Comparison of ENCODE assay signal across 21 cellular contexts in genomic region chr9:113461285-113461684, GRCh38. TPM values are rescaled to one million over a fixed set of nuclear protein-coding genes. Genes with fewer than 3 reads are reported as not detected.
DNase-seq lines count a peak whose midpoint lies in the region; FAIRE-seq and TF ChIP-seq lines count a peak whose summit lies in the region.
"Had no signal": no experiment of that assay in that cellular context is flagged by ENCODE, and none has a peak within 500 bp of the region (broad histone marks: within the 10 kb centered on the region; RNA-seq: fewer than 3 reads in every experiment).

No MANE protein-coding gene starts in this region.

- no peak overlapping the region for H4K5ac ChIP-seq in H1 (ENCODE audit: insufficient read length, low read depth, low read length)

- in situ Hi-C loops in GM13977 (cut with MboI; ENCODE audit: low pct_unique_long_range_greater_than_20kb, low sequenced_read_pairs, unreplicated experiment) = loop anchor here (25.0 kb wide), 1 partner anchor 201 kb away; no protein-coding TSS in a partner anchor

- H4K8ac ChIP-seq in H1 (ENCODE audit: extremely low read depth, insufficient read depth, low read length) = no peak overlapping the region

- no peak overlapping the region for H3K56ac ChIP-seq in H1 (replicated peaks; ENCODE audit: insufficient read length, low read depth, low read length)

- H2AK5ac ChIP-seq in H1 (ENCODE audit: low read depth, low read length) = no peak overlapping the region

- H3K36me3 Mint-ChIP-seq in neural crest cell (ENCODE audit: low read depth) = no peaks in the 10 kb centered on the region
- H3K36me3 Mint-ChIP-seq: CD14-positive monocyte; CD4-positive, alpha-beta memory T cell had no signal

- no peaks in the 10 kb centered on the region for H3K9me3 Mint-ChIP-seq in neural crest cell
- H3K9me3 Mint-ChIP-seq: CD14-positive monocyte; CD4-positive, alpha-beta memory T cell; GM23338; HFFc6 had no signal

- peaks cover 0 to 19% of the 10 kb centered on the region in 2 donors for H3K4me1 ChIP-seq in right atrium auricular region
- peaks cover 23% of the 10 kb centered on the region for H3K4me1 ChIP-seq in left ventricle myocardium inferior
- H3K4me1 ChIP-seq in H1 (replicated peaks in 1 of 4; ENCODE audit: control insufficient read depth in 3 of 4, insufficient read depth in 4 of 4, low read length in 3 of 4) = peaks cover 1 to 10% (median 7%) of the 10 kb centered on the region in 4 experiments
- H3K4me1 ChIP-seq in sigmoid colon = peaks cover 0 to 42% (median 24%) of the 10 kb centered on the region in 4 donors
- peaks cover 0 to 12% (median 0%) of the 10 kb centered on the region in 4 donors for H3K4me1 ChIP-seq in Peyer's patch
- H3K4me1 ChIP-seq: BLaER1 had no signal

- H4K20me1 ChIP-seq in H1 (replicated peaks in 1 of 2; ENCODE audit: control insufficient read depth in 1 of 2, insufficient read depth in 2 of 2, low read length in 2 of 2) = no peaks in the 10 kb centered on the region
- H4K20me1 ChIP-seq: BLaER1 had no signal

- H2AFZ ChIP-seq in H1 (ENCODE audit: low read length) = no peak overlapping the region
- H2AFZ ChIP-seq: GM23338 had no signal

- no peak overlapping the region for H2BK15ac ChIP-seq in H1 (ENCODE audit: low read length)

- intact Hi-C loops in left ventricle myocardium inferior (cut with micrococcal nuclease) = no loop called here
- intact Hi-C loops in sigmoid colon (cut with DNase I) = loop anchor here (5.0 kb wide), 2 partner anchors 61 to 106 kb away; no protein-coding TSS in a partner anchor

- H3K4ac ChIP-seq in H1 (replicated peaks; ENCODE audit: insufficient read length, low read depth, low read length) = peak overlapping the region; percentile 65

- no peak for FAIRE-seq in H1 (lab: Jason Lieb, UNC)
- FAIRE-seq: A549, GM12892, HepG2 had no signal

- no peak for TF ChIP-seq RAD21 in H1 (IDR thresholded peaks at IDR 0.05 in 1 of 2, conservative IDR thresholded peaks at IDR 0.05 in 1 of 2; ENCODE audit: low read depth in 2 of 2, low read length in 2 of 2)

- TF ChIP-seq CTCF in right atrium auricular region (IDR thresholded peaks at IDR 0.05) = no peak
- no peak for TF ChIP-seq CTCF in left ventricle myocardium inferior (IDR thresholded peaks at IDR 0.05; ENCODE audit: borderline replicate concordance)
- TF ChIP-seq CTCF in H1 (IDR thresholded peaks at IDR 0.05; ENCODE audit: control extremely low read depth in 1 of 3, insufficient read depth in 1 of 3, low read depth in 1 of 3, low read length in 3 of 3) = no peak
- TF ChIP-seq CTCF in neural crest cell (conservative IDR thresholded peaks at IDR 0.05) = no peak
- TF ChIP-seq CTCF in sigmoid colon (IDR thresholded peaks at IDR 0.05) = no peak
- TF ChIP-seq CTCF in GM13977 (IDR thresholded peaks at IDR 0.05; ENCODE audit: extremely low read depth, insufficient read depth, missing control alignments) = no peak
- no peak for TF ChIP-seq CTCF in Peyer's patch (IDR thresholded peaks at IDR 0.05)

- H3K27me3 Mint-ChIP-seq in neural crest cell (ENCODE audit: low read depth) = peaks cover 16% of the 10 kb centered on the region
- H3K27me3 Mint-ChIP-seq: CD4-positive, alpha-beta memory T cell had no signal

- no peak overlapping the region for H3K9ac ChIP-seq in H1 (replicated peaks in 1 of 4; ENCODE audit: extremely low read depth in 1 of 4, low read depth in 3 of 4, low read length in 3 of 4)
- H3K9ac ChIP-seq: BLaER1 had no signal

- CTCF ChIA-PET in H1 (lab: Charles Lee; ENCODE audit: partially characterized antibody) = interaction anchor here (0.6 to 1.7 kb wide), 5 partner anchors 15 to 194 kb away, joined by 3 to 6 read pairs (median 3); no protein-coding TSS in a partner anchor

- no peak overlapping the region for H2BK12ac ChIP-seq in H1 (ENCODE audit: low read depth, low read length)

- no peak overlapping the region for H2BK20ac ChIP-seq in H1 (ENCODE audit: low read length)

- H3K9me3 ChIP-seq in right atrium auricular region = no peaks in the 10 kb centered on the region
- H3K9me3 ChIP-seq in left ventricle myocardium inferior (replicated peaks) = no peaks in the 10 kb centered on the region
- no peaks in the 10 kb centered on the region for H3K9me3 ChIP-seq in H1 (ENCODE audit: insufficient read depth in 2 of 2, low read depth in 1 of 2, low read length in 1 of 2)
- no peaks in the 10 kb centered on the region for H3K9me3 ChIP-seq in sigmoid colon
- no peaks in the 10 kb centered on the region for H3K9me3 ChIP-seq in Peyer's patch
- H3K9me3 ChIP-seq: A549, BLaER1 had no signal

- TF ChIP-seq POLR2A in H1 (IDR thresholded peaks at IDR 0.05; ENCODE audit: control extremely low read depth in 1 of 2, low read depth in 2 of 2, low read length in 2 of 2) = no peak
- no peak for TF ChIP-seq POLR2A in sigmoid colon (IDR thresholded peaks at IDR 0.05)
- no peak for TF ChIP-seq POLR2A in Peyer's patch (IDR thresholded peaks at IDR 0.05)

- WGBS in H1 (ENCODE audit: extremely low coverage in 1 of 2, insufficient coverage in 1 of 2, insufficient read length in 1 of 2, insufficient replicate concordance in 2 of 2, low coverage in 1 of 2, low lambda C conversion rate in 2 of 2, missing lambda C conversion rate in 1 of 2), 2 experiments = 94% methylated on average over 3 of the region's 3 CpGs; no CpG with 5 or more reads in 1 of the 2 experiments
- WGBS in sigmoid colon, 2 donors = 94 to 95% methylated on average over 3 of the region's 3 CpGs

- no peaks in the 10 kb centered on the region for H3K79me2 ChIP-seq in H1 (ENCODE audit: control insufficient read depth in 1 of 2, insufficient read depth in 2 of 2, low read length in 2 of 2)

- peaks cover 32% of the 10 kb centered on the region for H3K4me1 Mint-ChIP-seq in neural crest cell

- H2BK120ac ChIP-seq in H1 (replicated peaks; ENCODE audit: low read depth, low read length) = no peak overlapping the region

- POLR2A ChIA-PET in H1 (lab: Charles Lee; ENCODE audit: partially characterized antibody) = no interaction called here

- H3K27ac ChIP-seq in right atrium auricular region (peak overlapping the region; percentile 74 to 89), left ventricle myocardium inferior (replicated peaks) (no peak overlapping the region), H1 (ENCODE audit: low read depth, low read length) (no peak overlapping the region), sigmoid colon (no peak overlapping the region), Peyer's patch (no peak overlapping the region)
- H3K27ac ChIP-seq: 22Rv1, A549, BLaER1 had no signal

- H3K4me3 Mint-ChIP-seq in neural crest cell = peak overlapping the region; percentile 27
- H3K4me3 Mint-ChIP-seq: CD14-positive monocyte; CD4-positive, alpha-beta memory T cell; GM23338; HFFc6 had no signal

- no peaks in the 10 kb centered on the region for H3K27me3 ChIP-seq in right atrium auricular region
- H3K27me3 ChIP-seq in left ventricle myocardium inferior (ENCODE audit: low read depth) = peaks cover 12% of the 10 kb centered on the region
- H3K27me3 ChIP-seq in H1 (replicated peaks in 1 of 4; ENCODE audit: control insufficient read depth in 3 of 4, extremely low read depth in 1 of 4, insufficient read depth in 3 of 4, low read length in 3 of 4) = peaks cover 0 to 29% (median 19%) of the 10 kb centered on the region in 4 experiments; a peak in 6 of 7 replicates
- H3K27me3 ChIP-seq in sigmoid colon = no peaks in the 10 kb centered on the region
- H3K27me3 ChIP-seq in Peyer's patch = no peaks in the 10 kb centered on the region
- H3K27me3 ChIP-seq: BLaER1 had no signal

- H3K79me1 ChIP-seq in H1 (ENCODE audit: low read depth, low read length) = no peaks in the 10 kb centered on the region

- DNase-seq in right atrium auricular region (ENCODE audit: low spot score) = peak; percentile 50
- DNase-seq in left ventricle myocardium inferior = no peak
- DNase-seq in H1 (ENCODE audit: low read depth in 1 of 2, low spot score in 2 of 2) = no peak
- no peak for DNase-seq in neural crest cell (ENCODE audit: low read depth, low spot score)
- DNase-seq in sigmoid colon = peak; percentile 33
- no peak for DNase-seq in central memory CD4-positive, alpha-beta T cell
- no peak for DNase-seq in GM13977 (ENCODE audit: low spot score)
- DNase-seq in Peyer's patch = no peak
- DNase-seq: CD4-positive, alpha-beta memory T cell; DMS153; DMS79; GDM1; H7; HFFc6 had no signal

- peaks cover 6% of the 10 kb centered on the region; the same call in 1 of the 2 replicates for H3K23me2 ChIP-seq in H1 (ENCODE audit: low read depth, low read length)

- no peak overlapping the region for H4K91ac ChIP-seq in H1 (replicated peaks; ENCODE audit: insufficient read length, low read length)

- no peak overlapping the region for H3K4me2 ChIP-seq in H1 (ENCODE audit: insufficient read depth in 1 of 2, low read depth in 2 of 2, low read length in 2 of 2)
- H3K4me2 ChIP-seq: A549, BLaER1, GM23338 had no signal

- H3K4me3 ChIP-seq in right atrium auricular region (no peak overlapping the region), left ventricle myocardium inferior (no peak overlapping the region), H1 (ENCODE audit: extremely low read depth in 1 of 4, insufficient read depth in 2 of 4, low read depth in 3 of 4, low read length in 4 of 4) (no peak overlapping the region), sigmoid colon (no peak overlapping the region), Peyer's patch (no peak overlapping the region)
- H3K4me3 ChIP-seq: A549, BLaER1, GM23338 had no signal

- no peak overlapping the region for H3K18ac ChIP-seq in H1 (ENCODE audit: extremely low read depth, low read length)

- no peak overlapping the region for H3K27ac Mint-ChIP-seq in neural crest cell (ENCODE audit: unreplicated experiment)
- H3K27ac Mint-ChIP-seq: GM23338, HFFc6 had no signal

- no peak overlapping the region for H3K23ac ChIP-seq in H1 (ENCODE audit: insufficient read length)

- no peak for TF ChIP-seq EP300 in H1 (IDR thresholded peaks at IDR 0.05; ENCODE audit: borderline replicate concordance in 1 of 2, low read depth in 2 of 2, low read length in 2 of 2)
- TF ChIP-seq EP300 in sigmoid colon (IDR thresholded peaks at IDR 0.05) = no peak

- H2BK5ac ChIP-seq in H1 (ENCODE audit: low read depth, low read length) = no peak overlapping the region

- H3K14ac ChIP-seq in H1 (ENCODE audit: insufficient read length) = no peak overlapping the region

- no peaks in the 10 kb centered on the region for H3K36me3 ChIP-seq in right atrium auricular region
- H3K36me3 ChIP-seq in left ventricle myocardium inferior = no peaks in the 10 kb centered on the region
- H3K36me3 ChIP-seq in H1 (ENCODE audit: control insufficient read depth in 2 of 4, insufficient read depth in 4 of 4, low read length in 3 of 4) = no peaks in the 10 kb centered on the region
- no peaks in the 10 kb centered on the region for H3K36me3 ChIP-seq in sigmoid colon
- H3K36me3 ChIP-seq in Peyer's patch = no peaks in the 10 kb centered on the region
- H3K36me3 ChIP-seq: BLaER1 had no signal

RNA-seq across cellular contexts. Expression of gene RGS3, which starts 2.2 kb away (rescaled TPM):
- total RNA-seq in right atrium auricular region (100 to 1,000 TPM; 112 to 184 TPM), left ventricle myocardium inferior (187 TPM), neural crest cell (36.7 and 41.0 TPM in 2 replicates), sigmoid colon (10 to 100 TPM; 26.9 to 50.7 (median 42.0) TPM), Peyer's patch (100 to 1,000 TPM in 2 of 4 donors, 10 to 100 TPM in 2; 55.3 to 113 (median 88.6) TPM)
- total RNA-seq in H1 (2021; fragmentation: NEBNext Ultra II Directional; extraction: Animal tissue kit (Norgen Biotek cat#: 25700)) = 18.2 TPM in 2 replicates
- polyA plus RNA-seq in H1 (2011; rRNA removed) (12.6 and 15.1 TPM in 2 replicates), sigmoid colon (10 to 100 TPM; 32.4 to 43.6 (median 32.6) TPM)
- 19.4 TPM for polyA plus RNA-seq in H1 (2011; cell fraction: cytosol; rRNA removed)
- 23.9 TPM for polyA plus RNA-seq in H1 (2011; cell fraction: nucleus; rRNA removed)
- polyA plus RNA-seq in H1 (2012, experiment 1 of 2) = 17.7 to 20.9 TPM (median 18.5 TPM) in 4 replicates
- 19.6 TPM for polyA plus RNA-seq in H1 (2012, experiment 2 of 2)
- polyA plus RNA-seq in H1 (2013, experiment 1 of 2) = 11.8 TPM
- 13.7 TPM for polyA plus RNA-seq in H1 (2013, experiment 2 of 2)
- 21.1 and 22.2 TPM in 2 replicates for polyA minus RNA-seq in H1 (2011; rRNA and poly(A)+ RNA removed)
- polyA minus RNA-seq in H1 (2011; cell fraction: cytosol; rRNA and poly(A)+ RNA removed) = 13.9 TPM
- 42.0 TPM for polyA minus RNA-seq in H1 (2011; cell fraction: nucleus; rRNA and poly(A)+ RNA removed)

RNA-seq across cellular contexts. Expression of gene C9orf43, which starts 50.7 kb away (rescaled TPM):
- not detected for total RNA-seq in right atrium auricular region
- 0.14 TPM for total RNA-seq in left ventricle myocardium inferior
- 0.36 and 0.52 TPM in 2 replicates for total RNA-seq in H1 (2021; fragmentation: NEBNext Ultra II Directional; extraction: Animal tissue kit (Norgen Biotek cat#: 25700))
- 0.35 and 0.44 TPM in 2 replicates for polyA plus RNA-seq in H1 (2011; rRNA removed)
- polyA plus RNA-seq in H1 (2011; cell fraction: cytosol; rRNA removed) = 0.78 TPM
- 0.78 TPM for polyA plus RNA-seq in H1 (2011; cell fraction: nucleus; rRNA removed)
- 0.32 to 0.84 TPM (median 0.48 TPM) in 3 of 4 replicates, not detected in the other for polyA plus RNA-seq in H1 (2012, experiment 1 of 2)
- not detected for polyA plus RNA-seq in H1 (2012, experiment 2 of 2)
- 0.43 TPM for polyA plus RNA-seq in H1 (2013, experiment 1 of 2)
- 0.37 TPM for polyA plus RNA-seq in H1 (2013, experiment 2 of 2)
- 0.32 and 0.82 TPM in 2 replicates for polyA minus RNA-seq in H1 (2011; rRNA and poly(A)+ RNA removed)
- 1.8 TPM for polyA minus RNA-seq in H1 (2011; cell fraction: cytosol; rRNA and poly(A)+ RNA removed)
- polyA minus RNA-seq in H1 (2011; cell fraction: nucleus; rRNA and poly(A)+ RNA removed) = 2.0 TPM
- total RNA-seq in neural crest cell = 0.68 and 0.77 TPM in 2 replicates
- total RNA-seq in sigmoid colon = under 1 TPM in 3 of 4 donors, not detected in 1; 0.36 to 0.68 (median 0.55) TPM
- under 1 TPM in 2 of 3 donors, not detected in 1; 0.20 to 0.60 TPM for polyA plus RNA-seq in sigmoid colon
- 1 to 10 TPM in 3 of 4 donors, not detected in 1; 1.1 to 5.0 (median 1.2) TPM for total RNA-seq in Peyer's patch
- polyA plus RNA-seq: CD14-positive monocyte had no signal

RNA-seq across cellular contexts. Expression of gene POLE3, which starts 50.8 kb away (rescaled TPM):
- total RNA-seq in right atrium auricular region (10 to 100 TPM; 17.9 to 21.5 TPM), left ventricle myocardium inferior (22.5 TPM), neural crest cell (86.5 and 86.6 TPM in 2 replicates), sigmoid colon (10 to 100 TPM; 24.9 to 45.6 (median 39.1) TPM), Peyer's patch (10 to 100 TPM; 13.8 to 56.9 (median 16.4) TPM)
- 49.1 and 52.7 TPM in 2 replicates for total RNA-seq in H1 (2021; fragmentation: NEBNext Ultra II Directional; extraction: Animal tissue kit (Norgen Biotek cat#: 25700))
- polyA plus RNA-seq in H1 (2011; rRNA removed) (52.2 and 77.3 TPM in 2 replicates), sigmoid colon (10 to 100 TPM; 25.2 to 49.2 (median 27.0) TPM)
- polyA plus RNA-seq in H1 (2011; cell fraction: cytosol; rRNA removed) = 73.0 TPM
- polyA plus RNA-seq in H1 (2011; cell fraction: nucleus; rRNA removed) = 36.8 TPM
- polyA plus RNA-seq in H1 (2012, experiment 1 of 2) = 47.0 to 55.8 TPM (median 47.5 TPM) in 4 replicates
- polyA plus RNA-seq in H1 (2012, experiment 2 of 2) = 27.8 TPM
- 53.5 TPM for polyA plus RNA-seq in H1 (2013, experiment 1 of 2)
- 56.1 TPM for polyA plus RNA-seq in H1 (2013, experiment 2 of 2)
- 27.5 and 30.8 TPM in 2 replicates for polyA minus RNA-seq in H1 (2011; rRNA and poly(A)+ RNA removed)
- 11.4 TPM for polyA minus RNA-seq in H1 (2011; cell fraction: cytosol; rRNA and poly(A)+ RNA removed)
- polyA minus RNA-seq in H1 (2011; cell fraction: nucleus; rRNA and poly(A)+ RNA removed) = 27.7 TPM

Comparison
In these comparisons a context has a peak if more than half of its experiments do, and no peak if none do; other contexts are left out.
1. DNase-seq: peak in right atrium auricular region (single experiment) and sigmoid colon (single experiment); none in left ventricle myocardium inferior (single experiment), H1 (0 of 2), neural crest cell (single experiment), central memory CD4-positive, alpha-beta T cell (single experiment), GM13977 (single experiment) and Peyer's patch (0 of 3).
2. H3K27ac ChIP-seq: peak in right atrium auricular region (2 of 2); none in left ventricle myocardium inferior (single experiment), H1 (single experiment), sigmoid colon (0 of 4) and Peyer's patch (0 of 4).